8 cellular contexts compared by ENCODE assay signal in the genomic region with DNA sequence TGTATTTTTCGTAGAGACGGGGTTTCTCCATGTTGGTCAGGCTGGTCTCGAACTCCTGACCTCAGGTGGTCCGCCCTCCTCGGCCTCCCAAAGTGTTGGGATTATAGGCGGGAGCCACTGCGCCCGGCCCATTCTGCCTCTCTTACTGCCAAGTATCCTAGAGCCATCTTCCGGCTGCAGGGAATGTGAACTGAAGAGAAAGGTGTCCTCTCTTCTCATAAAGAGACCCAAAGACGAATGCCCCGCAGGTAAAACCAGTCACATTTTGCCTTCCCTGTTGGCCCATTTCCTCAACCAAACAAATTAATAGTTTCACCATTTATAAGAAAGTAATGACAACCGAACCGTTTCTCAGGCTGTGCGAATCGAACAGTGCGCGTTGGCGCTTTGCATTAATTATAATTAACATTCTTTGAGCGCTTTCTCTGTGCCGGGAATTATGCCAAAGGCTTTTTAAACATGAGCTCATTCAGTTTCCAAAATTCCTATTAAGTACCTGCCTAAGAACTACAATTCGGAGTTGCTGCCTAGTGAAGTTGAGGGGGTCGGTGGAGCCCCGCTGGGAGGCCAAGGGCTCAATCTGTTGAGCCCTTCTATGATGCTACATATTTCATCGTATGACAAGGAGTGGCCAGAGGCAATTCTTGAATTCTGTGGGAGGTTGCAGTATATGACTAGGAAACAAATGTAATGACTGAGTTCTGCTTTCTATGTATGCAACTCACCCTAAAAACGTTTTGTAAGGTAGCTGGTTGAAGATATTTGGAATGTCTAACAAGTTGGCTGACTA. TPM values are rescaled to one million over a fixed set of nuclear protein-coding genes. Genes with fewer than 3 reads are reported as not detected.
DNase-seq lines count a peak whose midpoint lies in the region; ATAC-seq and TF ChIP-seq lines count a peak whose summit lies in the region.

No MANE protein-coding gene starts in this region.

- TF ChIP-seq CTCF in CD4-positive, alpha-beta T cell (IDR thresholded peaks at IDR 0.05), result no peak
- TF ChIP-seq CTCF in esophagus muscularis mucosa (IDR thresholded peaks at IDR 0.05) (no peak), osteoblast (IDR thresholded peaks at IDR 0.05; ENCODE audit: extremely low read depth, low read depth, low read length) (no peak)

- TF ChIP-seq EP300 in esophagus muscularis mucosa (IDR thresholded peaks at IDR 0.05), result no peak

- TF ChIP-seq POLR2A in esophagus muscularis mucosa (IDR thresholded peaks at IDR 0.05; ENCODE audit: low read depth), result no peak

- H3K27ac ChIP-seq in CD4-positive, alpha-beta T cell (ENCODE audit: low read depth, low read length), result peak overlapping the region; percentile 87
- H3K27ac ChIP-seq in esophagus muscularis mucosa (replicated peaks in 1 of 4) (peak overlapping the region; percentile 89 to 97 (median 93)), osteoblast (ENCODE audit: low read depth, low read length) (peak overlapping the region; percentile 98)

- H3K36me3 ChIP-seq in esophagus muscularis mucosa (peaks cover 20 to 31% (median 25%) of the 10 kb centered on the region in 4 donors), osteoblast (ENCODE audit: insufficient read depth, low read length) (peaks cover 29% of the 10 kb centered on the region)

- peak overlapping the region; percentile 67 for H2AFZ ChIP-seq in osteoblast (ENCODE audit: low read length)

- ATAC-seq in CD4-positive, alpha-beta T cell (ENCODE audit: poor library complexity), result no peak
- no peak for ATAC-seq in HG03280 (IDR thresholded peaks at IDR 0.05; ENCODE audit: unreplicated experiment)

- CTCF ChIA-PET in CD4-positive, alpha-beta T cell (lab: Charles Lee), result interaction anchor here (1.1 to 4.6 kb wide), 3 partner anchors 10 to 114 kb away, joined by 4 to 29 read pairs (median 4); a partner anchor contains a TSS

- H3K27ac Mint-ChIP-seq in CD4-positive, alpha-beta T cell, result peak overlapping the region; percentile 99

- H3K9me3 ChIP-seq in CD4-positive, alpha-beta T cell (ENCODE audit: control insufficient read depth, low read length), result no peaks in the 10 kb centered on the region
- no peaks in the 10 kb centered on the region for H3K9me3 ChIP-seq in esophagus muscularis mucosa
- no peaks in the 10 kb centered on the region for H3K9me3 ChIP-seq in osteoblast (ENCODE audit: low read depth, low read length)

- intact Hi-C loops in CD4-positive, alpha-beta T cell (cut with DNase I, micrococcal nuclease), result loop anchor here (5.0 to 10.0 kb wide), 6 partner anchors 35 to 1423 kb away; a partner anchor contains a TSS
- intact Hi-C loops in esophagus muscularis mucosa (cut with DNase I), result no loop called here

- 38% methylated on average over 19 of the region's 25 CpGs for WGBS in esophagus muscularis mucosa

- peaks cover 41% of the 10 kb centered on the region for H3K4me1 Mint-ChIP-seq in CD4-positive, alpha-beta T cell (ENCODE audit: low read depth)

- POLR2A ChIA-PET in CD4-positive, alpha-beta T cell (lab: Charles Lee), result interaction anchor here (0.6 to 4.4 kb wide), 13 partner anchors 11 to 162 kb away, joined by 3 to 140 read pairs (median 14); a partner anchor contains a TSS

- H3K9me3 Mint-ChIP-seq in CD4-positive, alpha-beta T cell, result no peaks in the 10 kb centered on the region

- peak overlapping the region; percentile 99 for H3K4me3 Mint-ChIP-seq in CD4-positive, alpha-beta T cell

- H3K36me3 Mint-ChIP-seq in CD4-positive, alpha-beta T cell (ENCODE audit: low read depth), result peaks cover 46% of the 10 kb centered on the region

- H3K27me3 ChIP-seq in CD4-positive, alpha-beta T cell (ENCODE audit: control insufficient read depth, insufficient read depth, low read length), result no peaks in the 10 kb centered on the region
- H3K27me3 ChIP-seq in esophagus muscularis mucosa, result no peaks in the 10 kb centered on the region
- H3K27me3 ChIP-seq in osteoblast (ENCODE audit: insufficient read depth, low read length), result no peaks in the 10 kb centered on the region

- H3K4me2 ChIP-seq in osteoblast (ENCODE audit: insufficient read depth, low read length), result peak overlapping the region; percentile 75

- H3K27me3 Mint-ChIP-seq in CD4-positive, alpha-beta T cell, result no peaks in the 10 kb centered on the region

- DNase-seq in CD4-positive, alpha-beta T cell, result no peak
- peak; percentile 45 for DNase-seq in RPMI7951 (ENCODE audit: low read depth)
- DNase-seq in esophagus muscularis mucosa (ENCODE audit: extremely low spot score), result no peak
- peak; percentile 49 for DNase-seq in osteoblast (ENCODE audit: insufficient read length, low spot score, missing footprints)
- DNase-seq in kidney glomerular epithelial cell (lab: John Stamatoyannopoulos, UW), result no peak
- DNase-seq in NCI-H2196 (lab: John Stamatoyannopoulos, UW; ENCODE audit: unreplicated experiment), result no peak
- no peak for DNase-seq in activated CD4-positive, alpha-beta T cell treated with anti-CD3 and anti-CD28 coated beads, Interleukin-2, amount 50 U/mL, for 4 hours

- peaks cover 39% of the 10 kb centered on the region for H3K79me2 ChIP-seq in osteoblast (ENCODE audit: insufficient read depth, low read length)

- peaks cover 33% of the 10 kb centered on the region for H4K20me1 ChIP-seq in osteoblast (ENCODE audit: insufficient read depth, low read length)

- peaks cover 29 to 61% (median 55%) of the 10 kb centered on the region in 4 donors for H3K4me1 ChIP-seq in esophagus muscularis mucosa
- H3K4me1 ChIP-seq in osteoblast (ENCODE audit: insufficient read depth, low read length), result peaks cover 23% of the 10 kb centered on the region

- peak overlapping the region; percentile 64 to 83 (median 72) for H3K4me3 ChIP-seq in esophagus muscularis mucosa
- H3K4me3 ChIP-seq in osteoblast (ENCODE audit: insufficient read depth, low read length), result peak overlapping the region; percentile 90

RNA-seq across cellular contexts. Expression of a gene that starts 0.8 kb away (rescaled TPM):
- total RNA-seq in CD4-positive, alpha-beta T cell, result 1,000 to 10,000 TPM; 1,722 to 1,769 TPM
- total RNA-seq in RPMI7951 (2014; rRNA removed; shearing (Covaris generic)), result 2,068 and 2,385 TPM in 2 replicates
- 1,000 to 10,000 TPM; 1,560 to 1,805 (median 1,727) TPM for total RNA-seq in esophagus muscularis mucosa
- total RNA-seq in osteoblast, result 1,105 and 1,475 TPM in 2 replicates

RNA-seq across cellular contexts. Expression of a gene that starts 10.4 kb away (rescaled TPM):
- total RNA-seq in CD4-positive, alpha-beta T cell, result 10 to 100 TPM; 73.5 to 76.6 TPM
- 20.1 and 21.4 TPM in 2 replicates for total RNA-seq in RPMI7951 (2014; rRNA removed; shearing (Covaris generic))
- 10 to 100 TPM; 15.3 to 20.8 (median 16.9) TPM for total RNA-seq in esophagus muscularis mucosa
- total RNA-seq in osteoblast, result 22.8 and 23.3 TPM in 2 replicates

RNA-seq across cellular contexts. Expression of a gene that starts 37.1 kb away (rescaled TPM):
- 1 to 10 TPM; 6.3 to 6.6 TPM for total RNA-seq in CD4-positive, alpha-beta T cell
- total RNA-seq in RPMI7951 (2014; rRNA removed; shearing (Covaris generic)), result 29.8 and 29.9 TPM in 2 replicates
- 10 to 100 TPM in 1 of 4 donors, 1 to 10 TPM in 3; 7.2 to 10.4 (median 8.0) TPM for total RNA-seq in esophagus muscularis mucosa
- 10.6 and 10.9 TPM in 2 replicates for total RNA-seq in osteoblast

Comparison
In these comparisons a context has a peak if more than half of its experiments do, and no peak if none do; other contexts are left out.
1. DNase-seq: peak in RPMI7951 (single experiment) and osteoblast (single experiment); none in CD4-positive, alpha-beta T cell (0 of 10), esophagus muscularis mucosa (single experiment), kidney glomerular epithelial cell (single experiment), NCI-H2196 (single experiment) and activated CD4-positive, alpha-beta T cell treated with anti-CD3 and anti-CD28 coated beads, Interleukin-2, amount 50 U/mL, for 4 hours (0 of 2).
2. Peak in every context shown above with its lines, with median percentiles within 50 percentile points of each other: H3K27ac ChIP-seq.